ENCODE assay signal across 8 cellular contexts in genomic region chr11:4610258-4610935, GRCh38. TPM values are rescaled to one million over a fixed set of nuclear protein-coding genes. Genes with fewer than 3 reads are reported as not detected.
A peak's percentile ranks its signal among the peaks of the same experiment; 100 is the strongest.
DNase-seq lines count a peak whose midpoint lies in the region; ATAC-seq and TF ChIP-seq lines count a peak whose summit lies in the region.
"Had no signal": no experiment of that assay in that cellular context is flagged by ENCODE, and none has a peak within 500 bp of the region (broad histone marks: within the 10 kb centered on the region; RNA-seq: fewer than 3 reads in every experiment).

No MANE protein-coding gene starts in this region.

- no peaks in the 10 kb centered on the region for H4K20me1 ChIP-seq in BLaER1 treated with 17β-estradiol and CSF1 and Interleukin-3, amounts not matched to agents 10 nM and 100 nM

- peak overlapping the region in 5 of 10 experiments; percentile 4 to 40 (median 36); a peak in 3 of 20 replicates for H3K4me3 ChIP-seq in BLaER1 treated with 17β-estradiol and CSF1 and Interleukin-3, amounts not matched to agents 10 nM and 100 nM
- 0 out of 2 replicates have a peak overlapping the region, but pooled peaks have one; percentile 13 for H3K4me3 ChIP-seq in MG63
- peak overlapping the region; percentile 32 for H3K4me3 ChIP-seq in fibroblast of pulmonary artery (replicated peaks; ENCODE audit: low read depth, low read length)

- H3K36me3 ChIP-seq in BLaER1 treated with 17β-estradiol and CSF1 and Interleukin-3, amounts not matched to agents 10 nM and 100 nM, result peaks cover 0 to 6% (median under 1%) of the 10 kb centered on the region in 11 experiments; a peak in 9 of 22 replicates
- H3K36me3 ChIP-seq in MG63, result no peaks in the 10 kb centered on the region

- no peak for TF ChIP-seq CTCF in fibroblast of pulmonary artery (IDR thresholded peaks at IDR 0.05; ENCODE audit: low read length, missing control alignments)

- peak overlapping the region in 6 of 11 experiments; percentile 6 to 54 (median 17); a peak in 6 of 22 replicates for H3K27ac ChIP-seq in BLaER1 treated with 17β-estradiol and CSF1 and Interleukin-3, amounts not matched to agents 10 nM and 100 nM

- H3K4me1 ChIP-seq in BLaER1 treated with 17β-estradiol and CSF1 and Interleukin-3, amounts not matched to agents 10 nM and 100 nM, result peaks cover 18 to 27% (median 20%) of the 10 kb centered on the region in 10 experiments

- peak overlapping the region; percentile 59 to 72 (median 63) for H3K4me2 ChIP-seq in BLaER1 treated with 17β-estradiol and CSF1 and Interleukin-3, amounts not matched to agents 10 nM and 100 nM

- ATAC-seq in GM21381 (IDR thresholded peaks at IDR 0.05; ENCODE audit: unreplicated experiment), result no peak
- ATAC-seq in GM21360 (IDR thresholded peaks at IDR 0.05; ENCODE audit: unreplicated experiment), result no peak

- peak overlapping the region in 1 of 11 experiments; percentile 23; a peak in 1 of 22 replicates for H3K9ac ChIP-seq in BLaER1 treated with 17β-estradiol and CSF1 and Interleukin-3, amounts not matched to agents 10 nM and 100 nM

- no peak for DNase-seq in MG63
- DNase-seq in fibroblast of pulmonary artery (ENCODE audit: low read depth), result peak; percentile 37
- DNase-seq in COLO668 (lab: John Stamatoyannopoulos, UW; ENCODE audit: unreplicated experiment), result no peak
- DNase-seq: NCI-H2107 had no signal

- H3K27me3 ChIP-seq in BLaER1 treated with 17β-estradiol and CSF1 and Interleukin-3, amounts not matched to agents 10 nM and 100 nM, result no peaks in the 10 kb centered on the region
- H3K27me3 ChIP-seq in MG63, result no peaks in the 10 kb centered on the region

- H3K9me3 ChIP-seq in BLaER1 treated with 17β-estradiol and CSF1 and Interleukin-3, amounts not matched to agents 10 nM and 100 nM (replicated peaks in 1 of 11), result peaks cover 0 to 5% (median 0%) of the 10 kb centered on the region in 11 experiments; a peak in 2 of 22 replicates
- H3K9me3 ChIP-seq in MG63, result no peaks in the 10 kb centered on the region

RNA-seq across cellular contexts. Expression of gene TRIM68, which starts 2.4 kb away (rescaled TPM):
- total RNA-seq in MG63 (2014; rRNA removed; shearing (Covaris generic); ENCODE audit: low replicate concordance), result 6.2 and 9.9 TPM in 2 replicates

RNA-seq across cellular contexts. Expression of gene OR52I1, which starts 16.6 kb away (rescaled TPM):
- total RNA-seq in MG63 (2014; rRNA removed; shearing (Covaris generic); ENCODE audit: low replicate concordance), result not detected in 2 replicates
- total RNA-seq: skeletal muscle tissue had no signal

RNA-seq across cellular contexts. Expression of gene OR51D1, which starts 26.9 kb away (rescaled TPM):
- total RNA-seq in MG63 (2014; rRNA removed; shearing (Covaris generic); ENCODE audit: low replicate concordance), result not detected in 2 replicates
- total RNA-seq: skeletal muscle tissue had no signal

RNA-seq across cellular contexts. Expression of gene OR52I2, which starts 28.9 kb away (rescaled TPM):
- not detected in 2 replicates for total RNA-seq in MG63 (2014; rRNA removed; shearing (Covaris generic); ENCODE audit: low replicate concordance)
- total RNA-seq: skeletal muscle tissue had no signal

RNA-seq across cellular contexts. Expression of gene OR51E1, which starts 33.4 kb away (rescaled TPM):
- not detected in 2 replicates for total RNA-seq in MG63 (2014; rRNA removed; shearing (Covaris generic); ENCODE audit: low replicate concordance)
